In genomic region chr1:234730542-234731370, GRCh38 we compare ENCODE assay signal across 8 cellular contexts.
A peak's percentile ranks its signal among the peaks of the same experiment; 100 is the strongest.
DNase-seq lines count a peak whose midpoint lies in the region; ATAC-seq, FAIRE-seq and TF ChIP-seq lines count a peak whose summit lies in the region.

No MANE protein-coding gene starts in this region.

- no peak overlapping the region for H3K4me3 ChIP-seq in astrocyte (ENCODE audit: insufficient read depth, low read depth, low read length)

- peak overlapping the region; percentile 28 for H3K4me2 ChIP-seq in astrocyte (ENCODE audit: low read length)

- no peaks in the 10 kb centered on the region for H3K36me3 ChIP-seq in astrocyte (ENCODE audit: insufficient read depth, low read length)

- POLR2A ChIA-PET in activated CD4-positive, alpha-beta T cell treated with anti-CD3 and anti-CD28 coated beads for 36 hours (lab: Charles Lee), result interaction anchor here (0.7 to 1.5 kb wide), 3 partner anchors 119 to 285 kb away, joined by 3 to 8 read pairs (median 3); no protein-coding TSS in a partner anchor

- CTCF ChIA-PET in activated CD4-positive, alpha-beta T cell treated with anti-CD3 and anti-CD28 coated beads for 36 hours (lab: Charles Lee), result interaction anchor here (0.6 kb wide), 2 partner anchors 45 to 282 kb away, joined by 3 read pairs; no protein-coding TSS in a partner anchor

- ATAC-seq in activated CD4-positive, alpha-beta T cell treated with anti-CD3 and anti-CD28 coated beads for 36 hours, result peak; percentile 57
- ATAC-seq in HG03025 (IDR thresholded peaks at IDR 0.05; ENCODE audit: low FRiP score, unreplicated experiment), result no peak

- peak overlapping the region; percentile 32 for H3K4me3 Mint-ChIP-seq in activated CD4-positive, alpha-beta T cell treated with anti-CD3 and anti-CD28 coated beads for 36 hours
- peak overlapping the region; percentile 4 for H3K4me3 Mint-ChIP-seq in astrocyte (ENCODE audit: unreplicated experiment)

- peaks cover 73% of the 10 kb centered on the region for H3K4me1 Mint-ChIP-seq in activated CD4-positive, alpha-beta T cell treated with anti-CD3 and anti-CD28 coated beads for 36 hours
- peaks cover 60% of the 10 kb centered on the region for H3K4me1 Mint-ChIP-seq in astrocyte (ENCODE audit: low read depth, unreplicated experiment)

- H3K9me3 Mint-ChIP-seq in activated CD4-positive, alpha-beta T cell treated with anti-CD3 and anti-CD28 coated beads for 36 hours (ENCODE audit: low read depth), result no peaks in the 10 kb centered on the region
- no peaks in the 10 kb centered on the region for H3K9me3 Mint-ChIP-seq in astrocyte (ENCODE audit: unreplicated experiment)

- intact Hi-C loops in activated CD4-positive, alpha-beta T cell treated with anti-CD3 and anti-CD28 coated beads for 36 hours (cut with DNase I, micrococcal nuclease), result loop anchor here (1.0 to 5.0 kb wide), 14 partner anchors 7 to 352 kb away; no protein-coding TSS in a partner anchor

- DNase-seq in activated CD4-positive, alpha-beta T cell treated with anti-CD3 and anti-CD28 coated beads for 36 hours, result peak; percentile 75
- DNase-seq in activated CD4-positive, alpha-beta T cell treated with anti-CD3 and anti-CD28 coated beads for 1 hour, result no peak
- DNase-seq in HuH-7 (ENCODE audit: low spot score), result peak; percentile 48
- DNase-seq in astrocyte (ENCODE audit: low read depth), result no peak
- DNase-seq in stimulated activated naive CD4-positive, alpha-beta T cell treated with Interleukin-2 at 50 U/mL for 16 hours (lab: John Stamatoyannopoulos, UW), result peak; percentile 9
- DNase-seq in iPS-NIHi11 (ENCODE audit: low spot score), result no peak
- DNase-seq in NOMO-1 treated with DMSO at 0.1 percent for 48 hours (lab: John Stamatoyannopoulos, UW; ENCODE audit: unreplicated experiment), result no peak

- peak overlapping the region; percentile 92 for H3K27ac Mint-ChIP-seq in activated CD4-positive, alpha-beta T cell treated with anti-CD3 and anti-CD28 coated beads for 36 hours
- H3K27ac Mint-ChIP-seq in astrocyte (ENCODE audit: unreplicated experiment), result peak overlapping the region; percentile 59

- H4K20me1 ChIP-seq in astrocyte (ENCODE audit: insufficient read depth, low read length), result no peaks in the 10 kb centered on the region

- no peaks in the 10 kb centered on the region for H3K79me2 ChIP-seq in astrocyte (ENCODE audit: insufficient read depth, low read length)

- H2AFZ ChIP-seq in astrocyte (ENCODE audit: low read depth, low read length), result no peak overlapping the region

- peak overlapping the region; percentile 20 for H3K9ac ChIP-seq in astrocyte (ENCODE audit: low read length)

- H3K36me3 Mint-ChIP-seq in activated CD4-positive, alpha-beta T cell treated with anti-CD3 and anti-CD28 coated beads for 36 hours (ENCODE audit: low read depth), result peaks cover 2% of the 10 kb centered on the region
- no peaks in the 10 kb centered on the region for H3K36me3 Mint-ChIP-seq in astrocyte (ENCODE audit: low read depth, unreplicated experiment)

- no peaks in the 10 kb centered on the region for H3K27me3 Mint-ChIP-seq in activated CD4-positive, alpha-beta T cell treated with anti-CD3 and anti-CD28 coated beads for 36 hours
- no peaks in the 10 kb centered on the region for H3K27me3 Mint-ChIP-seq in astrocyte (ENCODE audit: low read depth, unreplicated experiment)

- TF ChIP-seq CTCF in astrocyte (IDR thresholded peaks at IDR 0.05; ENCODE audit: insufficient read depth, low read depth, low read length), result no peak

- FAIRE-seq in astrocyte (lab: Jason Lieb, UNC), result no peak

- peaks cover 49% of the 10 kb centered on the region for H3K4me1 ChIP-seq in astrocyte (ENCODE audit: insufficient read depth, low read length)

- H3K9me3 ChIP-seq in astrocyte (ENCODE audit: insufficient read depth, low read depth, low read length), result no peaks in the 10 kb centered on the region

- peak overlapping the region; percentile 91 for H3K27ac ChIP-seq in astrocyte (ENCODE audit: low read depth, low read length)

- no peaks in the 10 kb centered on the region for H3K27me3 ChIP-seq in astrocyte (ENCODE audit: insufficient read depth, low read length)

Comparison
In these comparisons a context has a peak if more than half of its experiments do, and no peak if none do; other contexts are left out.
1. DNase-seq: peak in activated CD4-positive, alpha-beta T cell treated with anti-CD3 and anti-CD28 coated beads for 36 hours (single experiment), HuH-7 (single experiment) and stimulated activated naive CD4-positive, alpha-beta T cell treated with Interleukin-2 at 50 U/mL for 16 hours (single experiment); none in activated CD4-positive, alpha-beta T cell treated with anti-CD3 and anti-CD28 coated beads for 1 hour (single experiment), astrocyte (single experiment), iPS-NIHi11 (single experiment) and NOMO-1 treated with DMSO at 0.1 percent for 48 hours (single experiment).